ENCODE assay signal across 19 cellular contexts in the genomic region with DNA sequence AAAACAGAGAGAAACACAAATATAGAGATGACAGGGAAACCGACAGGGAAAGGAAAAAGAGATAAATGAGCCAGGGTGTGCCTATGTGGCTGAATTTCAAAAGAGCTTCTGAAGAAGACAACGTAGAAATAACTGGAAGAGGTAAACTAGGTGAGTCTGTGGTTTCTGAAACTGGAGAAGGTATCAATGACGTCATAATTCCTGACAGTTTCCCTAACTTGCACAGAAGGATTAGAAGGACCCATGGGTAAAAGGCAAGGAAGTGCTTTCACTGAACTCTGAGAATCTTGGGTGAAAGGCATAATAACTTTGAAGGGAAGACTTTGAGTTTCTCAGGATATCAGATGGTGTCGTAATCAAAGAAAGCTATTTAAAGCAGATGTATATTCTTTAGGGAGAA.
"Had no signal": no experiment of that assay in that cellular context is flagged by ENCODE, and none has a peak within 500 bp of the region (broad histone marks: within the 10 kb centered on the region; RNA-seq: fewer than 3 reads in every experiment).

No MANE protein-coding gene starts in this region.

- H3K4me1 ChIP-seq: lower lobe of right lung, sigmoid colon, upper lobe of left lung had no signal

- H3K36me3 ChIP-seq: lower lobe of right lung, sigmoid colon, upper lobe of left lung, WERI-Rb-1 had no signal

- H3K27ac ChIP-seq: dorsolateral prefrontal cortex, epithelial cell of prostate, lower lobe of right lung, sigmoid colon, upper lobe of left lung, WERI-Rb-1 had no signal

- H3K9me3 ChIP-seq: lower lobe of right lung, sigmoid colon, upper lobe of left lung had no signal

- ATAC-seq: activated CD8-positive, alpha-beta memory T cell treated with anti-CD3 and anti-CD28 coated beads, Interleukin-2, amount 10 ng/mL, durations not matched to agents 7 days and 5 days; activated CD8-positive, alpha-beta T cell treated with anti-CD3 and anti-CD28 coated beads for 36 hours; lower lobe of right lung; naive thymus-derived CD4-positive, alpha-beta T cell had no signal

- H3K4me3 ChIP-seq: dorsolateral prefrontal cortex, lower lobe of right lung, sigmoid colon, upper lobe of left lung had no signal

- DNase-seq: activated CD4-positive, alpha-beta T cell treated with anti-CD3 and anti-CD28 coated beads, Interleukin-2, amount 10 ng/mL, durations not matched to agents 7 days and 5 days; activated CD4-positive, CD25-positive, alpha-beta regulatory T cell treated with anti-CD3 and anti-CD28 coated beads, Interleukin-2, amount 50 U/mL, for 72 hours; activated CD8-positive, alpha-beta memory T cell treated with anti-CD3 and anti-CD28 coated beads, Interleukin-2, amount 10 ng/mL, durations not matched to agents 7 days and 5 days; activated CD8-positive, alpha-beta T cell treated with anti-CD3 and anti-CD28 coated beads for 36 hours; activated gamma-delta T cell treated with Interleukin-2 at 50 U/mL for 16 hours; aorta; dorsolateral prefrontal cortex; kidney; lower lobe of right lung; naive thymus-derived CD4-positive, alpha-beta T cell; occipital lobe; posterior cingulate gyrus; sigmoid colon; stimulated activated CD4-positive, alpha-beta T cell treated with anti-CD3 and anti-CD28 coated beads, Interleukin-4, amount 100 ng/mL, for 24 hours; stimulated activated naive CD4-positive, alpha-beta T cell treated with Interleukin-2 at 50 U/mL for 16 hours; T-helper 1 cell; upper lobe of left lung; WERI-Rb-1 had no signal

- H3K27me3 ChIP-seq: dorsolateral prefrontal cortex, sigmoid colon, upper lobe of left lung had no signal
